Comparison of ENCODE assay signal across 8 cellular contexts in the genomic region with DNA sequence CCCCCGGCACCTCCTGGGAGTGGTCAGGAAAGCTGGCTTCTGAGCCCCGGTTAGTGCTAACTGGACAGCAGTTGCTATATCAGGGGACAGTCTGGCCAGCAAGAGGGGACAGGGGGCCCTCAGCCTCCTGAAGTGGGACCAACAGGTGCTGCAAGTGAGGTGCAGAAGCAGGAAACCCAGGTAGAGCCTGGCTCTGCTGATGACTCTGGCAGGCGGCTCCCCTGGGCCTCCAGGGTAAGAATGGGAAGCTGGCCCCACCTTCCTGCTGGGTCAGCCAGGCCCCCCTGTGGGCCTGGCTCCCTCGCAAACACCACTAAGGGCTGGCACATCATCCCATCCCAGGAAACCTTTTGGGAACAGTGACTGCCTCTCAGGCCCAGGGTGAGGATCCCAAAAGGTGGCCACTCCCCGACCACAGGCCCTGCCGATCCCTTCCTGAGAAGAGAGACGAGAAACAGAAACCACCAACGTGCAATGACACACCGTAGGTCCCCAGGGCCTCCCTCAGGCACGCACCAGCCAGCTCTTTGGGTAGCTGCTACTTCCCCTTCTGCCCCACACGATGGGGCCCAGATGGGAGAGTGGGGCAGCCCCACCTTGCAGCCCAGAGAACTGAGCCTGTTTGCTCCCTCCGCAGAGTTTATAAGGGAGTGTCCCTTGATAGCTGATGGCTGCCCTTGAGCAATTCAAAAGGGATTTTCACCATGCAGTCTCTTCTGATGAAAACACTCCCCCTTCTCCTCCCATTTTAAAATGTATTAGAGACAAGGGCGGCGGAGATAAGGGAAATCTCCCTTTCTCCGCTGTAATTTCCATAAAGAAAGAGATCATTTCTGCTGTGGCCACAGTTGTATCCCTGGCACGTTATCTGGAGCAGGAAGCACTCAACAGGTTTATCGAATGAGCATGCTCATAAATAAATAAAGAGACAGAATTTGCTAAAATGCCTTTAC.
DNase-seq lines count a peak whose midpoint lies in the region; ATAC-seq lines count a peak whose summit lies in the region.

No MANE protein-coding gene starts in this region.

- peaks cover 80% of the 10 kb centered on the region for H3K4me1 Mint-ChIP-seq in activated naive CD8-positive, alpha-beta T cell (ENCODE audit: low read depth)

- peak overlapping the region; percentile 37 for H3K9ac ChIP-seq in iPS-15b (ENCODE audit: low read depth, low read length)

- H3K4me3 Mint-ChIP-seq in activated naive CD8-positive, alpha-beta T cell, result peak overlapping the region; percentile 83

- in situ Hi-C loops in G401 (cut with HindIII; ENCODE audit: low sequenced_read_pairs), result no loop called here

- no peaks in the 10 kb centered on the region for H3K36me3 ChIP-seq in iPS-15b (ENCODE audit: control insufficient read depth, insufficient read depth, low read length)

- peaks cover 2% of the 10 kb centered on the region for H3K4me1 ChIP-seq in iPS-15b (ENCODE audit: control insufficient read depth, insufficient read depth, low read length)

- no peaks in the 10 kb centered on the region for H3K27me3 Mint-ChIP-seq in activated naive CD8-positive, alpha-beta T cell

- H3K4me3 ChIP-seq in iPS-15b (ENCODE audit: low read depth, low read length), result no peak overlapping the region

- no peaks in the 10 kb centered on the region for H3K27me3 ChIP-seq in iPS-15b (ENCODE audit: control insufficient read depth, insufficient read depth, low read length)

- peak overlapping the region; percentile 97 for H3K27ac Mint-ChIP-seq in activated naive CD8-positive, alpha-beta T cell

- no peaks in the 10 kb centered on the region for H3K9me3 ChIP-seq in iPS-15b (ENCODE audit: control insufficient read depth, insufficient read depth, low read length)

- ATAC-seq in GM19351 (IDR thresholded peaks at IDR 0.05; ENCODE audit: unreplicated experiment) (peak; percentile 76), HG03432 (IDR thresholded peaks at IDR 0.05; ENCODE audit: unreplicated experiment) (peak; percentile 83)

- peaks cover 8% of the 10 kb centered on the region for H3K36me3 Mint-ChIP-seq in activated naive CD8-positive, alpha-beta T cell

- no peaks in the 10 kb centered on the region for H3K9me3 Mint-ChIP-seq in activated naive CD8-positive, alpha-beta T cell (ENCODE audit: low read depth)

- DNase-seq in AG20443 (ENCODE audit: low spot score) (peak; percentile 68), T follicular helper cell (ENCODE audit: low read depth) (peak; percentile 49), G401 (ENCODE audit: low spot score) (no peak)
- DNase-seq in stimulated activated CD8-positive, alpha-beta memory T cell treated with anti-CD3 and anti-CD28 coated beads, Interleukin-15, amount 100 ng/mL, for 1 hour (ENCODE audit: low read depth), result peak; percentile 37
